ENCODE assay signal across 5 cellular contexts in genomic region chr12:125549171-125549570, GRCh38.
"Had no signal": no experiment of that assay in that cellular context is flagged by ENCODE, and none has a peak within 500 bp of the region (broad histone marks: within the 10 kb centered on the region; RNA-seq: fewer than 3 reads in every experiment).

No MANE protein-coding gene starts in this region.

- H3K9ac ChIP-seq: GM23248 had no signal

- ATAC-seq: K562 had no signal

- H3K27ac ChIP-seq: GM23248 had no signal

- H3K27ac Mint-ChIP-seq: H9 had no signal

- H3K4me3 Mint-ChIP-seq: H9 had no signal

- H3K4me3 ChIP-seq: GM23248, K562 had no signal

- H3K4me1 Mint-ChIP-seq: H9 had no signal

- H2AFZ ChIP-seq: GM23248 had no signal

- DNase-seq: GM23248, HCEC 1CT, IMR-90 had no signal
